ENCODE assay signal across 1 cellular context in genomic region chr19:18789883-18790565, GRCh38.
TF ChIP-seq lines count a peak whose summit lies in the region.

No MANE protein-coding gene starts in this region.

TF ChIP-seq in HEK293, 187 proteins besides CTCF, POLR2A, EP300 and RAD21 (continued from another document and continues in another):
- TF ChIP-seq ZBTB11 (tag by site-specific recombination; conservative IDR thresholded peaks at IDR 0.05; ENCODE audit: low read depth) (peak; percentile 58), ZBTB26 (tag by site-specific recombination; optimal IDR thresholded peaks at IDR 0.05) (peak; percentile 66), ZNF416 (tag by site-specific recombination; IDR thresholded peaks at IDR 0.05) (no peak), ZBTB17 (tag by site-specific recombination; IDR thresholded peaks at IDR 0.05) (no peak), ZFP41 (tag by site-specific recombination; IDR thresholded peaks at IDR 0.05; ENCODE audit: borderline replicate concordance) (no peak), ZNF701 (tag by site-specific recombination; IDR thresholded peaks at IDR 0.05) (no peak), ZFHX2 (tag by site-specific recombination; conservative IDR thresholded peaks at IDR 0.05) (no peak), ZBTB1 (tag by site-specific recombination; IDR thresholded peaks at IDR 0.05) (no peak), ZNF311 (tag by site-specific recombination; IDR thresholded peaks at IDR 0.05; ENCODE audit: borderline replicate concordance) (no peak), KLF1 (tag by site-specific recombination; IDR thresholded peaks at IDR 0.05) (no peak), ZNF830 (tag by site-specific recombination; IDR thresholded peaks at IDR 0.05; ENCODE audit: low read depth) (no peak), ZNF175 (tag by site-specific recombination; IDR thresholded peaks at IDR 0.05) (no peak), ZNF777 (tag by site-specific recombination; IDR thresholded peaks at IDR 0.05; ENCODE audit: borderline replicate concordance) (0 out of 2 replicates have a peak, but pooled peaks have one; percentile 42), TRIM28 (IDR thresholded peaks at IDR 0.05; ENCODE audit: borderline replicate concordance, low read length) (no peak), ZNF362 (tag by site-specific recombination; IDR thresholded peaks at IDR 0.05) (no peak), ZNF146 (tag by site-specific recombination; IDR thresholded peaks at IDR 0.05) (no peak), ZNF623 (tag by site-specific recombination; IDR thresholded peaks at IDR 0.05) (no peak), ZNF274 (IDR thresholded peaks at IDR 0.05; ENCODE audit: low read length) (no peak), ZNF274 (tag by site-specific recombination; IDR thresholded peaks at IDR 0.05; ENCODE audit: borderline replicate concordance) (no peak), ZNF140 (tag by site-specific recombination; IDR thresholded peaks at IDR 0.05) (no peak), ZNF561 (tag by site-specific recombination; IDR thresholded peaks at IDR 0.05; ENCODE audit: borderline replicate concordance) (no peak), ZNF16 (tag by site-specific recombination; IDR thresholded peaks at IDR 0.05; ENCODE audit: low read depth) (no peak), GLI2 (tag by site-specific recombination; IDR thresholded peaks at IDR 0.05; ENCODE audit: borderline replicate concordance, low read depth) (no peak), ZNF692 (tag by site-specific recombination; IDR thresholded peaks at IDR 0.05) (no peak), ZBTB20 (tag by site-specific recombination; IDR thresholded peaks at IDR 0.05) (peak; percentile 29; the same call in 1 of the 2 replicates), ZNF473 (tag by site-specific recombination; IDR thresholded peaks at IDR 0.05) (no peak), ZNF184 (tag by site-specific recombination; IDR thresholded peaks at IDR 0.05) (no peak), ZNF354C (tag by site-specific recombination; IDR thresholded peaks at IDR 0.05; ENCODE audit: borderline replicate concordance, low read depth) (no peak), ZSCAN16 (tag by site-specific recombination; IDR thresholded peaks at IDR 0.05) (no peak), KLF16 (tag by site-specific recombination; IDR thresholded peaks at IDR 0.05) (no peak), ZNF529 (tag by site-specific recombination; IDR thresholded peaks at IDR 0.05; ENCODE audit: insufficient replicate concordance) (no peak), ZNF610 (tag by site-specific recombination; IDR thresholded peaks at IDR 0.05; ENCODE audit: borderline replicate concordance) (no peak), ZNF157 (tag by site-specific recombination; IDR thresholded peaks at IDR 0.05) (no peak), ZNF621 (tag by site-specific recombination; IDR thresholded peaks at IDR 0.05) (no peak), ZNF398 (tag by site-specific recombination; IDR thresholded peaks at IDR 0.05) (peak; percentile 71), SCRT2 (tag by site-specific recombination; IDR thresholded peaks at IDR 0.05) (no peak), ZNF341 (tag by site-specific recombination; IDR thresholded peaks at IDR 0.05; ENCODE audit: low read depth) (0 out of 2 replicates have a peak, but pooled peaks have one; percentile 18), ZNF670 (tag by site-specific recombination; IDR thresholded peaks at IDR 0.05; ENCODE audit: low read depth) (no peak), SP2 (tag by site-specific recombination; IDR thresholded peaks at IDR 0.05) (peak; percentile 56), ZNF221 (tag by site-specific recombination; IDR thresholded peaks at IDR 0.05; ENCODE audit: borderline replicate concordance) (no peak), ZBTB8A (tag by site-specific recombination; IDR thresholded peaks at IDR 0.05) (peak; percentile 35; the same call in 1 of the 2 replicates), OSR2 (tag by site-specific recombination; IDR thresholded peaks at IDR 0.05) (peak; percentile 56; the same call in 1 of the 2 replicates), ZNF174 (tag by site-specific recombination; IDR thresholded peaks at IDR 0.05) (no peak), ZNF600 (tag by site-specific recombination; IDR thresholded peaks at IDR 0.05) (peak; percentile 45; the same call in 1 of the 2 replicates), AEBP2 (tag by site-specific recombination; IDR thresholded peaks at IDR 0.05; ENCODE audit: borderline replicate concordance) (no peak), ZNF423 (tag by site-specific recombination; IDR thresholded peaks at IDR 0.05) (no peak), GLI4 (tag by site-specific recombination; IDR thresholded peaks at IDR 0.05) (no peak), ZNF19 (tag by site-specific recombination; IDR thresholded peaks at IDR 0.05; ENCODE audit: low read depth) (no peak), ZNF521 (tag by site-specific recombination; IDR thresholded peaks at IDR 0.05) (no peak), ZSCAN18 (tag by site-specific recombination; IDR thresholded peaks at IDR 0.05) (no peak), SP3 (tag by site-specific recombination; IDR thresholded peaks at IDR 0.05) (peak; percentile 50), ZNF837 (tag by site-specific recombination; IDR thresholded peaks at IDR 0.05) (no peak)
- TF ChIP-seq, protein P1, sequence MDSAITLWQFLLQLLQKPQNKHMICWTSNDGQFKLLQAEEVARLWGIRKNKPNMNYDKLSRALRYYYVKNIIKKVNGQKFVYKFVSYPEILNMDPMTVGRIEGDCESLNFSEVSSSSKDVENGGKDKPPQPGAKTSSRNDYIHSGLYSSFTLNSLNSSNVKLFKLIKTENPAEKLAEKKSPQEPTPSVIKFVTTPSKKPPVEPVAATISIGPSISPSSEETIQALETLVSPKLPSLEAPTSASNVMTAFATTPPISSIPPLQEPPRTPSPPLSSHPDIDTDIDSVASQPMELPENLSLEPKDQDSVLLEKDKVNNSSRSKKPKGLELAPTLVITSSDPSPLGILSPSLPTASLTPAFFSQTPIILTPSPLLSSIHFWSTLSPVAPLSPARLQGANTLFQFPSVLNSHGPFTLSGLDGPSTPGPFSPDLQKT (IDR thresholded peaks at IDR 0.05; ENCODE audit: borderline replicate concordance, low read depth, low read length) = no peak
- TF ChIP-seq, protein P2, sequence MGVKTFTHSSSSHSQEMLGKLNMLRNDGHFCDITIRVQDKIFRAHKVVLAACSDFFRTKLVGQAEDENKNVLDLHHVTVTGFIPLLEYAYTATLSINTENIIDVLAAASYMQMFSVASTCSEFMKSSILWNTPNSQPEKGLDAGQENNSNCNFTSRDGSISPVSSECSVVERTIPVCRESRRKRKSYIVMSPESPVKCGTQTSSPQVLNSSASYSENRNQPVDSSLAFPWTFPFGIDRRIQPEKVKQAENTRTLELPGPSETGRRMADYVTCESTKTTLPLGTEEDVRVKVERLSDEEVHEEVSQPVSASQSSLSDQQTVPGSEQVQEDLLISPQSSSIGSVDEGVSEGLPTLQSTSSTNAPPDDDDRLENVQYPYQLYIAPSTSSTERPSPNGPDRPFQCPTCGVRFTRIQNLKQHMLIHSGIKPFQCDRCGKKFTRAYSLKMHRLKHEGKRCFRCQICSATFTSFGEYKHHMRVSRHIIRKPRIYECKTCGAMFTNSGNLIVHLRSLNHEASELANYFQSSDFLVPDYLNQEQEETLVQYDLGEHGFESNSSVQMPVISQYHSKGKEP (tag by site-specific recombination; IDR thresholded peaks at IDR 0.05) = no peak
- TF ChIP-seq, protein P3, sequence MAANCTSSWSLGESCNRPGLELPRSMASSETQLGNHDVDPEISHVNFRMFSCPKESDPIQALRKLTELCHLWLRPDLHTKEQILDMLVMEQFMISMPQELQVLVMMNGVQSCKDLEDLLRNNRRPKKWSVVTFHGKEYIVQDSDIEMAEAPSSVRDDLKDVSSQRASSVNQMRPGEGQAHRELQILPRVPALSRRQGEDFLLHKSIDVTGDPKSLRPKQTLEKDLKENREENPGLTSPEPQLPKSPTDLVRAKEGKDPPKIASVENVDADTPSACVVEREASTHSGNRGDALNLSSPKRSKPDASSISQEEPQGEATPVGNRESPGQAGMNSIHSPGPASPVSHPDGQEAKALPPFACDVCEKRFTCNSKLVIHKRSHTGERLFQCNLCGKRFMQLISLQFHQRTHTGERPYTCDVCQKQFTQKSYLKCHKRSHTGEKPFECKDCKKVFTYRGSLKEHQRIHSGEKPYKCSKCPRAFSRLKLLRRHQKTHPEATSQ (tag by site-specific recombination; IDR thresholded peaks at IDR 0.05) = no peak
